In genomic region chr12:88579572-88579940, GRCh38 we compare ENCODE assay signal across 8 cellular contexts. TPM values are rescaled to one million over a fixed set of nuclear protein-coding genes. Genes with fewer than 3 reads are reported as not detected.
DNase-seq lines count a peak whose midpoint lies in the region; ATAC-seq, FAIRE-seq and TF ChIP-seq lines count a peak whose summit lies in the region.

No MANE protein-coding gene starts in this region.

- H3K4me1 ChIP-seq in tibial nerve, result peaks cover 0 to 46% (median 0%) of the 10 kb centered on the region in 4 donors

- no peak for TF ChIP-seq EP300 in tibial nerve (IDR thresholded peaks at IDR 0.05)

- DNase-seq in DMS53 treated with DMSO at 0.1 percent for 48 hours (lab: John Stamatoyannopoulos, UW; ENCODE audit: unreplicated experiment) (peak; percentile 31), NCI-H1105 (lab: John Stamatoyannopoulos, UW) (peak; percentile 48), bronchial epithelial cell (ENCODE audit: low read depth) (no peak), left lobe of liver (ENCODE audit: low spot score) (peak; percentile 52), tibial nerve (ENCODE audit: low spot score in 2 of 2) (peak; percentile 18 to 25), GF-D8 (lab: John Stamatoyannopoulos, UW) (no peak)

- WGBS in tibial nerve, 2 donors, result 1% methylated on average over 17 to 27 of the region's 27 CpGs

- TF ChIP-seq CTCF in bronchial epithelial cell (IDR thresholded peaks at IDR 0.05; ENCODE audit: insufficient read depth, low read length, severe bottlenecking) (no peak), tibial nerve (IDR thresholded peaks at IDR 0.05) (no peak)

- H3K27me3 ChIP-seq in bronchial epithelial cell (ENCODE audit: control insufficient read depth, insufficient read depth, low read length) (no peaks in the 10 kb centered on the region), tibial nerve (no peaks in the 10 kb centered on the region)

- peak; percentile 75 for ATAC-seq in left lobe of liver
- ATAC-seq in HG03025 (IDR thresholded peaks at IDR 0.05; ENCODE audit: low FRiP score, unreplicated experiment), result no peak
- ATAC-seq in GM21423 (IDR thresholded peaks at IDR 0.05; ENCODE audit: unreplicated experiment), result no peak

- H3K9me3 ChIP-seq in tibial nerve, result no peaks in the 10 kb centered on the region

- no peak for TF ChIP-seq POLR2A in tibial nerve (IDR thresholded peaks at IDR 0.05)

- FAIRE-seq in bronchial epithelial cell (lab: Jason Lieb, UNC), result no peak

- H3K36me3 ChIP-seq in bronchial epithelial cell (ENCODE audit: control insufficient read depth, insufficient read depth, low read length), result no peaks in the 10 kb centered on the region
- no peaks in the 10 kb centered on the region for H3K36me3 ChIP-seq in tibial nerve

- H3K27ac ChIP-seq in tibial nerve, result peak overlapping the region; percentile 52 to 89 (median 76)

- H3K4me3 ChIP-seq in bronchial epithelial cell (ENCODE audit: low read depth, low read length), result peak overlapping the region; percentile 48
- H3K4me3 ChIP-seq in tibial nerve, result peak overlapping the region; percentile 62 to 90 (median 75)

RNA-seq across cellular contexts. Expression of gene KITLG, which starts 0.7 kb away (rescaled TPM):
- total RNA-seq in bronchial epithelial cell, result 18.2 and 22.4 TPM in 2 replicates
- 1.4 TPM for total RNA-seq in left lobe of liver
- total RNA-seq in tibial nerve, result 10 to 100 TPM; 10.2 to 27.5 (median 16.4) TPM

Comparison
In these comparisons a context has a peak if more than half of its experiments do, and no peak if none do; other contexts are left out.
1. DNase-seq: peak in DMS53 treated with DMSO at 0.1 percent for 48 hours (single experiment), NCI-H1105 (single experiment), left lobe of liver (single experiment) and tibial nerve (2 of 2); none in bronchial epithelial cell (single experiment) and GF-D8 (single experiment).